Comparison of ENCODE assay signal across 32 cellular contexts in genomic region chr14:35306114-35306513, GRCh38.
"Had no signal": no experiment of that assay in that cellular context is flagged by ENCODE, and none has a peak within 500 bp of the region (broad histone marks: within the 10 kb centered on the region; RNA-seq: fewer than 3 reads in every experiment).

No MANE protein-coding gene starts in this region.

- H3K27ac ChIP-seq: Peyer's patch, WERI-Rb-1 had no signal

- ATAC-seq: activated CD8-positive, alpha-beta T cell treated with anti-CD3 and anti-CD28 coated beads, Interleukin-2, amount 10 ng/mL, durations not matched to agents 7 days and 5 days; activated naive CD8-positive, alpha-beta T cell treated with anti-CD3 and anti-CD28 coated beads, Interleukin-2, amount 50 U/mL, for 24 hours; PC-3 had no signal

- H3K27me3 ChIP-seq: Peyer's patch had no signal

- H3K9me3 ChIP-seq: Peyer's patch had no signal

- H3K4me3 ChIP-seq: Peyer's patch had no signal

- H3K27me3 Mint-ChIP-seq: activated CD4-positive, alpha-beta T cell treated with anti-CD3 and anti-CD28 coated beads, Interleukin-2, amount 10 ng/mL, durations not matched to agents 7 days and 5 days; activated naive CD4-positive, alpha-beta T cell treated with anti-CD3 and anti-CD28 coated beads, Interleukin-2, amount 10 ng/mL, durations not matched to agents 7 days and 5 days; activated naive CD8-positive, alpha-beta T cell; activated naive CD8-positive, alpha-beta T cell treated with anti-CD3 and anti-CD28 coated beads, Interleukin-2, amount 50 U/mL, for 24 hours; brain had no signal

- H3K27ac Mint-ChIP-seq: activated CD4-positive, alpha-beta T cell treated with anti-CD3 and anti-CD28 coated beads, Interleukin-2, amount 10 ng/mL, durations not matched to agents 7 days and 5 days; activated CD8-positive, alpha-beta T cell treated with anti-CD3 and anti-CD28 coated beads, Interleukin-2, amount 10 ng/mL, durations not matched to agents 7 days and 5 days; activated naive CD4-positive, alpha-beta T cell treated with anti-CD3 and anti-CD28 coated beads, Interleukin-2, amount 10 ng/mL, durations not matched to agents 7 days and 5 days; activated naive CD8-positive, alpha-beta T cell treated with anti-CD3 and anti-CD28 coated beads, Interleukin-2, amount 50 U/mL, for 24 hours; activated T-helper 1 cell treated with anti-CD3 and anti-CD28 coated beads, Interleukin-12 subunit alpha, Interleukin-12 subunit beta, Interleukin-2, Interleukin-4 antibody, amounts not matched to agents 30 ng/mL and 10 ng/mL and 1 ng/mL, durations not matched to agents 14 hours and 24 hours and 36 hours; brain had no signal

- H3K4me3 Mint-ChIP-seq: activated CD4-positive, alpha-beta T cell treated with anti-CD3 and anti-CD28 coated beads, Interleukin-2, amount 10 ng/mL, durations not matched to agents 7 days and 5 days; activated CD8-positive, alpha-beta T cell treated with anti-CD3 and anti-CD28 coated beads, Interleukin-2, amount 10 ng/mL, durations not matched to agents 7 days and 5 days; activated naive CD4-positive, alpha-beta T cell treated with anti-CD3 and anti-CD28 coated beads, Interleukin-2, amount 10 ng/mL, durations not matched to agents 7 days and 5 days; activated naive CD8-positive, alpha-beta T cell; activated naive CD8-positive, alpha-beta T cell treated with anti-CD3 and anti-CD28 coated beads, Interleukin-2, amount 50 U/mL, for 24 hours; activated T-helper 1 cell treated with anti-CD3 and anti-CD28 coated beads, Interleukin-12 subunit alpha, Interleukin-12 subunit beta, Interleukin-2, Interleukin-4 antibody, amounts not matched to agents 30 ng/mL and 10 ng/mL and 1 ng/mL, durations not matched to agents 14 hours and 24 hours and 36 hours; brain had no signal

- H3K9me3 Mint-ChIP-seq: activated naive CD4-positive, alpha-beta T cell treated with anti-CD3 and anti-CD28 coated beads, Interleukin-2, amount 10 ng/mL, durations not matched to agents 7 days and 5 days; activated naive CD8-positive, alpha-beta T cell treated with anti-CD3 and anti-CD28 coated beads, Interleukin-2, amount 50 U/mL, for 24 hours had no signal

- DNase-seq: activated CD4-positive, alpha-beta T cell treated with anti-CD3 and anti-CD28 coated beads, Interleukin-2, amount 10 ng/mL, durations not matched to agents 7 days and 5 days; activated CD4-positive, alpha-beta T cell treated with anti-CD3 and anti-CD28 coated beads, Interleukin-2, amount 50 U/mL, for 48 hours; activated CD8-positive, alpha-beta T cell treated with anti-CD3 and anti-CD28 coated beads, Interleukin-2, amount 10 ng/mL, durations not matched to agents 7 days and 5 days; activated gamma-delta T cell treated with Interleukin-2 at 50 U/mL for 16 hours; activated naive CD4-positive, alpha-beta T cell treated with anti-CD3 and anti-CD28 coated beads, Interleukin-2, amount 10 ng/mL, durations not matched to agents 7 days and 5 days; activated naive CD8-positive, alpha-beta T cell treated with anti-CD3 and anti-CD28 coated beads, Interleukin-2, amount 50 U/mL, for 24 hours; activated T-cell treated with anti-CD3 and anti-CD28 coated beads for 4 hours; anterior cingulate cortex; caudate nucleus; Karpas-422; KBM-7; NCI-H1105; NCI-H1417 treated with DMSO at 0.1 percent for 48 hours; NCI-H1694; NCI-H1930; NCI-H2081 treated with DMSO at 0.1 percent for 48 hours; NCI-H345; NCI-H510A; NCI-H526; NCI-H748 treated with DMSO at 0.1 percent for 48 hours; NK-92 treated with Interleukin-12 subunit alpha and Interleukin-12 subunit beta, amount 100 ng/mL, for 24 hours; PC-3; Peyer's patch; Right ventricle myocardium superior; RPMI8226; SW 1271; T-helper 1 cell; T1000; WERI-Rb-1 had no signal
